Comparison of ENCODE assay signal across 1 cellular context in genomic region chr1:55164906-55165305, GRCh38.
TF ChIP-seq lines count a peak whose summit lies in the region.

No MANE protein-coding gene starts in this region.

TF ChIP-seq in HepG2, 621 proteins besides CTCF, POLR2A, EP300 and RAD21 (continued from another document):
- TF ChIP-seq MAFK (conservative IDR thresholded peaks at IDR 0.05 in 1 of 2, IDR thresholded peaks at IDR 0.05 in 1 of 2; ENCODE audit: low read length in 2 of 2), result peak in 1 of 2 experiments; percentile 57; a peak in 2 of 4 replicates
- 0 out of 2 replicates have a peak, but pooled peaks have one; percentile 14 for TF ChIP-seq NFE2L2 (IDR thresholded peaks at IDR 0.05; ENCODE audit: low read length)
